In genomic region chr2:240595381-240596079, GRCh38 we compare ENCODE assay signal across 8 cellular contexts. TPM values are rescaled to one million over a fixed set of nuclear protein-coding genes. Genes with fewer than 3 reads are reported as not detected.
DNase-seq lines count a peak whose midpoint lies in the region; ATAC-seq, FAIRE-seq and TF ChIP-seq lines count a peak whose summit lies in the region.

No MANE protein-coding gene starts in this region.

- no peak for ATAC-seq in GM21576 (IDR thresholded peaks at IDR 0.05; ENCODE audit: unreplicated experiment)

- in situ Hi-C loops in brain microvascular endothelial cell (cut with HindIII; ENCODE audit: low pct_ligation_motif_present, low sequenced_read_pairs): no loop called here

- H3K4me3 ChIP-seq in brain microvascular endothelial cell (ENCODE audit: low read depth, low read length): no peak overlapping the region

- FAIRE-seq in frontal cortex (lab: Jason Lieb, UNC): no peak

- DNase-seq in NCI-H2171 treated with DMSO at 0.1 percent for 48 hours (lab: John Stamatoyannopoulos, UW): peak; percentile 1
- no peak for DNase-seq in NCI-H2171 (lab: John Stamatoyannopoulos, UW)
- peak; percentile 55 for DNase-seq in NCI-H1694 treated with DMSO at 0.1 percent for 48 hours (lab: John Stamatoyannopoulos, UW)
- DNase-seq in brain microvascular endothelial cell: peak; percentile 42
- peak; percentile 15 to 20 for DNase-seq in lung microvascular endothelial cell (ENCODE audit: low read depth in 2 of 2)
- DNase-seq in frontal cortex (ENCODE audit: low spot score in 2 of 2): no peak
- no peak for DNase-seq in effector CD4-positive, alpha-beta T cell

- H3K36me3 ChIP-seq in brain microvascular endothelial cell (replicated peaks): peaks cover 12% of the 10 kb centered on the region

- no peak overlapping the region for H3K27ac ChIP-seq in brain microvascular endothelial cell

- H3K27me3 ChIP-seq in brain microvascular endothelial cell (replicated peaks): no peaks in the 10 kb centered on the region

- peak; percentile 56 for TF ChIP-seq CTCF in brain microvascular endothelial cell (IDR thresholded peaks at IDR 0.05; ENCODE audit: low read depth, low read length, missing control alignments)

RNA-seq across cellular contexts. Expression of gene CAPN10, which starts 9.0 kb away (rescaled TPM):
- total RNA-seq in lung microvascular endothelial cell (15.7 and 31.2 TPM in 2 replicates), frontal cortex (30.6 TPM)

RNA-seq across cellular contexts. Expression of gene RNPEPL1, which starts 27.2 kb away (rescaled TPM):
- total RNA-seq in lung microvascular endothelial cell (16.6 and 19.8 TPM in 2 replicates), frontal cortex (4.5 TPM)

RNA-seq across cellular contexts. Expression of gene GPR35, which starts 29.8 kb away (rescaled TPM):
- total RNA-seq in lung microvascular endothelial cell: 0.40 TPM in 1 of 2 replicates, not detected in the other
- 0.41 TPM for total RNA-seq in frontal cortex

RNA-seq across cellular contexts. Expression of gene DUSP28, which starts 35.4 kb away (rescaled TPM):
- total RNA-seq in lung microvascular endothelial cell: 2.0 and 2.2 TPM in 2 replicates
- total RNA-seq in frontal cortex: 9.8 TPM

RNA-seq across cellular contexts. Expression of gene ANKMY1, which starts 37.7 kb away (rescaled TPM):
- total RNA-seq in lung microvascular endothelial cell (3.5 and 6.0 TPM in 2 replicates), frontal cortex (4.9 TPM)

Comparison
In these comparisons a context has a peak if more than half of its experiments do, and no peak if none do; other contexts are left out.
1. DNase-seq: peak in NCI-H2171 treated with DMSO at 0.1 percent for 48 hours (single experiment), NCI-H1694 treated with DMSO at 0.1 percent for 48 hours (single experiment), brain microvascular endothelial cell (single experiment) and lung microvascular endothelial cell (2 of 2); none in NCI-H2171 (single experiment), frontal cortex (0 of 2) and effector CD4-positive, alpha-beta T cell (single experiment).